In the genomic region with DNA sequence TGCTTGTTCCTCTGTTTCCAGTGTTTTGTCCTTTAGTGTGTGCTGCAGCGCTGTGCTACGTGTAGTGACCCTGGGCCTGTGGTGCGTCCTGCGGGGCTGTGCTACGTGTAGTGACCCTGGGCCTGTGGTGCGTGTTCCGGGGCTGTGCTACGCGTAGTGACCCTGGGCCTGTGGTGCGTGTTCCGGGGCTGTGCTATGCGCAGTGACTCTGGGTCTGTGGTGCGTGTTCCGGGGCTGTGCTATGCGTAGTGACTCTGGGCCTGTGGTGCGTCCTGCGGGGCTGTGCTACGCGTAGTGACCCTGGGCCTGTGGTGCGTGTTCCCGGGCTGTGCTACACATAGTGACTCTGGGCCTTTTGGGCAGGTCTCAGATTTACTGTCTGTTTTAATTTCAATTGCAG, we compare ENCODE assay signal across 21 cellular contexts.
DNase-seq lines count a peak whose midpoint lies in the region; ATAC-seq and TF ChIP-seq lines count a peak whose summit lies in the region.
"Had no signal": no experiment of that assay in that cellular context is flagged by ENCODE, and none has a peak within 500 bp of the region (broad histone marks: within the 10 kb centered on the region; RNA-seq: fewer than 3 reads in every experiment).

No MANE protein-coding gene starts in this region.

- intact Hi-C loops in sigmoid colon (cut with DNase I): no loop called here

- POLR2A ChIA-PET in activated CD4-positive, alpha-beta T cell treated with anti-CD3 and anti-CD28 coated beads, Interleukin-2, amount 10 ng/mL, durations not matched to agents 7 days and 5 days (lab: Charles Lee): no interaction called here

- H3K4me1 ChIP-seq in muscle layer of colon (ENCODE audit: insufficient read depth, low read length): peaks cover 39% of the 10 kb centered on the region
- peaks cover 0 to 80% (median 57%) of the 10 kb centered on the region in 4 donors for H3K4me1 ChIP-seq in sigmoid colon
- H3K4me1 ChIP-seq: HAP-1 had no signal

- peaks cover 25% of the 10 kb centered on the region for H3K4me1 Mint-ChIP-seq in activated CD4-positive, alpha-beta T cell treated with anti-CD3 and anti-CD28 coated beads, Interleukin-2, amount 10 ng/mL, durations not matched to agents 7 days and 5 days

- no peaks in the 10 kb centered on the region for H3K36me3 ChIP-seq in muscle layer of colon (ENCODE audit: insufficient read depth, low read length)
- no peaks in the 10 kb centered on the region for H3K36me3 ChIP-seq in sigmoid colon
- H3K36me3 ChIP-seq: HAP-1 had no signal

- ATAC-seq in HG03521 (IDR thresholded peaks at IDR 0.05; ENCODE audit: unreplicated experiment): no peak
- ATAC-seq: GM12878 had no signal

- H3K27me3 Mint-ChIP-seq in activated CD4-positive, alpha-beta T cell treated with anti-CD3 and anti-CD28 coated beads, Interleukin-2, amount 10 ng/mL, durations not matched to agents 7 days and 5 days: no peaks in the 10 kb centered on the region
- H3K27me3 Mint-ChIP-seq: B cell; CD4-positive, alpha-beta T cell; CD8-positive, alpha-beta memory T cell had no signal

- H3K27me3 ChIP-seq in muscle layer of colon (ENCODE audit: control insufficient read depth in 1 of 2, insufficient read depth in 2 of 2, low read length in 2 of 2): no peaks in the 10 kb centered on the region
- no peaks in the 10 kb centered on the region for H3K27me3 ChIP-seq in sigmoid colon
- H3K27me3 ChIP-seq: BLaER1 had no signal

- H3K9ac ChIP-seq in muscle layer of colon (ENCODE audit: low read length): no peak overlapping the region
- H3K9ac ChIP-seq: BLaER1 had no signal

- no peak for TF ChIP-seq POLR2A in sigmoid colon (IDR thresholded peaks at IDR 0.05)

- no peak for TF ChIP-seq CTCF in sigmoid colon (IDR thresholded peaks at IDR 0.05)

- H3K9me3 Mint-ChIP-seq in activated CD4-positive, alpha-beta T cell treated with anti-CD3 and anti-CD28 coated beads, Interleukin-2, amount 10 ng/mL, durations not matched to agents 7 days and 5 days: peaks cover 44% of the 10 kb centered on the region

- peak; percentile 31 for DNase-seq in activated effector memory CD4-positive, alpha-beta T cell treated with anti-CD3 and anti-CD28 coated beads, Interleukin-2, amount 50 U/mL, for 16 hours
- DNase-seq in activated effector memory CD4-positive, alpha-beta T cell treated with Interleukin-2 at 50 U/mL for 16 hours: no peak
- DNase-seq in sigmoid colon: no peak
- DNase-seq in retina: no peak
- no peak for DNase-seq in activated CD4-positive, alpha-beta T cell treated with anti-CD3 and anti-CD28 coated beads, Interleukin-2, amount 10 ng/mL, durations not matched to agents 7 days and 5 days
- DNase-seq: CD4-positive, alpha-beta T cell; CD8-positive, alpha-beta memory T cell; DMS 273 treated with DMSO at 0.1 percent for 48 hours; DMS79; EL; GDM1; GOT3; HFFc6 had no signal

- no peak overlapping the region for H3K27ac Mint-ChIP-seq in activated CD4-positive, alpha-beta T cell treated with anti-CD3 and anti-CD28 coated beads, Interleukin-2, amount 10 ng/mL, durations not matched to agents 7 days and 5 days
- H3K27ac Mint-ChIP-seq: CD4-positive, alpha-beta T cell; CD8-positive, alpha-beta memory T cell; HFFc6 had no signal

- H3K4me3 ChIP-seq in muscle layer of colon (ENCODE audit: low read depth in 1 of 2, low read length in 2 of 2): no peak overlapping the region
- H3K4me3 ChIP-seq in sigmoid colon: no peak overlapping the region
- H3K4me3 ChIP-seq: BLaER1, GM12878, HAP-1 had no signal

- no peak overlapping the region for H3K4me3 Mint-ChIP-seq in activated CD4-positive, alpha-beta T cell treated with anti-CD3 and anti-CD28 coated beads, Interleukin-2, amount 10 ng/mL, durations not matched to agents 7 days and 5 days
- H3K4me3 Mint-ChIP-seq: B cell; CD14-positive monocyte; CD4-positive, alpha-beta T cell; CD8-positive, alpha-beta memory T cell; HFFc6 had no signal

- WGBS in sigmoid colon, 2 donors: 93 to 97% methylated on average over 21 of the region's 21 CpGs

- H3K9me3 ChIP-seq in muscle layer of colon (ENCODE audit: low read length) (no peaks in the 10 kb centered on the region), sigmoid colon (peaks cover 0 to 3% (median 0%) of the 10 kb centered on the region in 4 donors)

- H3K27ac ChIP-seq in muscle layer of colon (ENCODE audit: low read depth, low read length) (peak overlapping the region; percentile 37), sigmoid colon (peak overlapping the region; percentile 42 to 69 (median 50))
- H3K27ac ChIP-seq: 22Rv1, BLaER1 had no signal

- TF ChIP-seq EP300 in sigmoid colon (IDR thresholded peaks at IDR 0.05): no peak

- H3K36me3 Mint-ChIP-seq in activated CD4-positive, alpha-beta T cell treated with anti-CD3 and anti-CD28 coated beads, Interleukin-2, amount 10 ng/mL, durations not matched to agents 7 days and 5 days (ENCODE audit: low read depth): peaks cover 21% of the 10 kb centered on the region

- CTCF ChIA-PET in activated CD4-positive, alpha-beta T cell treated with anti-CD3 and anti-CD28 coated beads, Interleukin-2, amount 10 ng/mL, durations not matched to agents 7 days and 5 days (lab: Charles Lee): interaction anchor here (0.7 kb wide), 1 partner anchor 18 kb away, joined by 3 read pairs; no protein-coding TSS in a partner anchor
